Comparison of ENCODE assay signal across 35 cellular contexts in genomic region chr7:110454713-110455112, GRCh38.
DNase-seq lines count a peak whose midpoint lies in the region; ATAC-seq and TF ChIP-seq lines count a peak whose summit lies in the region.
"Had no signal": no experiment of that assay in that cellular context is flagged by ENCODE, and none has a peak within 500 bp of the region (broad histone marks: within the 10 kb centered on the region; RNA-seq: fewer than 3 reads in every experiment).

No MANE protein-coding gene starts in this region.

- no peaks in the 10 kb centered on the region for H3K36me3 ChIP-seq in MM.1S (replicated peaks; ENCODE audit: insufficient read depth, low read length)
- H3K36me3 ChIP-seq: MG63, pancreas had no signal

- no peaks in the 10 kb centered on the region for H3K27me3 ChIP-seq in MM.1S (replicated peaks; ENCODE audit: insufficient read depth, low read length)
- H3K27me3 ChIP-seq: MG63, pancreas had no signal

- peak overlapping the region; percentile 51; the same call in 1 of the 2 replicates for H3K27ac ChIP-seq in MM.1S (ENCODE audit: low read length)
- H3K27ac ChIP-seq: HL-60, pancreas, skin epidermis had no signal

- H3K4me1 ChIP-seq in MM.1S (ENCODE audit: low read length): peaks cover 14% of the 10 kb centered on the region
- H3K4me1 ChIP-seq: Caco-2, pancreas had no signal

- no peak for TF ChIP-seq CTCF in GM20000 (IDR thresholded peaks at IDR 0.05; ENCODE audit: extremely low read depth, missing control alignments)
- no peak for TF ChIP-seq CTCF in MM.1S (IDR thresholded peaks at IDR 0.05; ENCODE audit: low read length)
- no peak for TF ChIP-seq CTCF in osteocyte (IDR thresholded peaks at IDR 0.05)

- H2AFZ ChIP-seq in MM.1S (ENCODE audit: low read length): peak overlapping the region; percentile 37

- H3K4me3 ChIP-seq in MM.1S (ENCODE audit: low read length): peak overlapping the region; percentile 33
- H3K4me3 ChIP-seq: MG63, pancreas, skin epidermis had no signal

- H3K9me2 ChIP-seq in MM.1S (replicated peaks; ENCODE audit: insufficient read depth, low read length): no peaks in the 10 kb centered on the region

- H3K27ac Mint-ChIP-seq in osteocyte (ENCODE audit: unreplicated experiment): no peak overlapping the region
- H3K27ac Mint-ChIP-seq: activated CD4-positive, alpha-beta T cell treated with anti-CD3 and anti-CD28 coated beads for 36 hours; activated CD8-positive, alpha-beta T cell treated with anti-CD3 and anti-CD28 coated beads for 36 hours; brain; type B pancreatic cell had no signal

- H3K4me1 Mint-ChIP-seq in osteocyte (ENCODE audit: unreplicated experiment): no peaks in the 10 kb centered on the region
- H3K4me1 Mint-ChIP-seq: activated CD4-positive, alpha-beta T cell treated with anti-CD3 and anti-CD28 coated beads for 36 hours; brain; CD14-positive monocyte; neural crest cell had no signal

- peaks cover 3% of the 10 kb centered on the region for H3K27me3 Mint-ChIP-seq in osteocyte (ENCODE audit: unreplicated experiment)
- H3K27me3 Mint-ChIP-seq: activated CD4-positive, alpha-beta T cell treated with anti-CD3 and anti-CD28 coated beads for 36 hours; activated CD8-positive, alpha-beta T cell treated with anti-CD3 and anti-CD28 coated beads for 36 hours; type B pancreatic cell had no signal

- ATAC-seq in GM18498 (IDR thresholded peaks at IDR 0.05; ENCODE audit: unreplicated experiment): peak; percentile 74
- peak; percentile 71 for ATAC-seq in HG02885 (IDR thresholded peaks at IDR 0.05; ENCODE audit: poor library complexity, unreplicated experiment)
- ATAC-seq in HG02763 (IDR thresholded peaks at IDR 0.05; ENCODE audit: unreplicated experiment): no peak
- no peak for ATAC-seq in HG03039 (IDR thresholded peaks at IDR 0.05; ENCODE audit: unreplicated experiment)
- ATAC-seq: activated CD4-positive, alpha-beta T cell treated with anti-CD3 and anti-CD28 coated beads for 36 hours; activated CD8-positive, alpha-beta T cell treated with anti-CD3 and anti-CD28 coated beads for 36 hours; esophagus mucosa; left ventricle myocardium superior; pancreas had no signal

- peaks cover 11% of the 10 kb centered on the region for H3F3A ChIP-seq in MM.1S (ENCODE audit: insufficient read depth, low read length)

- H3K36me3 Mint-ChIP-seq in osteocyte (ENCODE audit: unreplicated experiment): no peaks in the 10 kb centered on the region
- H3K36me3 Mint-ChIP-seq: brain, CD14-positive monocyte, type B pancreatic cell had no signal

- H3K9me3 ChIP-seq in MM.1S (replicated peaks; ENCODE audit: insufficient read depth, low read length): no peaks in the 10 kb centered on the region
- H3K9me3 ChIP-seq: Caco-2, MG63, pancreas had no signal

- no peaks in the 10 kb centered on the region for H4K20me1 ChIP-seq in MM.1S (ENCODE audit: insufficient read depth, low read length)

- peak overlapping the region; percentile 1; the same call in 1 of the 2 replicates for H3K9ac ChIP-seq in MM.1S (ENCODE audit: low read length)

- no peaks in the 10 kb centered on the region for H3K9me3 Mint-ChIP-seq in osteocyte (ENCODE audit: unreplicated experiment)
- H3K9me3 Mint-ChIP-seq: activated CD8-positive, alpha-beta T cell treated with anti-CD3 and anti-CD28 coated beads for 36 hours; type B pancreatic cell had no signal

- DNase-seq in GM20000 (ENCODE audit: low spot score) (peak; percentile 10), MM.1S (peak; percentile 85), osteocyte (ENCODE audit: extremely low spot score, unreplicated experiment) (no peak), NCI-H1105 treated with DMSO at 0.1 percent for 48 hours (lab: John Stamatoyannopoulos, UW) (no peak)
- DNase-seq: activated CD4-positive, alpha-beta T cell treated with anti-CD3 and anti-CD28 coated beads for 36 hours; activated CD8-positive, alpha-beta memory T cell treated with anti-CD3 and anti-CD28 coated beads, Interleukin-2, amount 50 U/mL, for 48 hours; activated CD8-positive, alpha-beta T cell treated with anti-CD3 and anti-CD28 coated beads for 36 hours; activated naive CD4-positive, alpha-beta T cell treated with anti-CD3 and anti-CD28 coated beads, Interleukin-2, amount 50 U/mL, for 16 hours; Caco-2; cerebellar nuclear complex; dermis blood vessel endothelial cell; glutamatergic neuron; KBM-7; left ventricle myocardium superior; MG63; NCI-H1436; NCI-H2081 treated with DMSO at 0.1 percent for 48 hours; NCI-H2227 treated with DMSO at 0.1 percent for 48 hours; NCI-H69; pancreas; retina; Right ventricle myocardium superior; stimulated activated naive CD4-positive, alpha-beta T cell; T-helper 2 cell had no signal

- no peaks in the 10 kb centered on the region for H3K79me2 ChIP-seq in MM.1S (ENCODE audit: low read length)

- no peak overlapping the region for H3K4me3 Mint-ChIP-seq in osteocyte (ENCODE audit: unreplicated experiment)
- H3K4me3 Mint-ChIP-seq: activated CD4-positive, alpha-beta T cell treated with anti-CD3 and anti-CD28 coated beads for 36 hours; activated CD8-positive, alpha-beta T cell treated with anti-CD3 and anti-CD28 coated beads for 36 hours; brain; CD14-positive monocyte; neural crest cell; type B pancreatic cell had no signal

- H3K4me2 ChIP-seq in MM.1S (ENCODE audit: low read depth, low read length): peak overlapping the region; percentile 66

Comparison
In these comparisons a context has a peak if more than half of its experiments do, and no peak if none do; other contexts are left out.
1. ATAC-seq: peak in GM18498 (single experiment) and HG02885 (single experiment); none in HG02763 (single experiment) and HG03039 (single experiment).
2. DNase-seq: peak in GM20000 (single experiment) and MM.1S (single experiment); none in osteocyte (single experiment) and NCI-H1105 treated with DMSO at 0.1 percent for 48 hours (single experiment).